Comparison of ENCODE assay signal across 22 cellular contexts in the genomic region with DNA sequence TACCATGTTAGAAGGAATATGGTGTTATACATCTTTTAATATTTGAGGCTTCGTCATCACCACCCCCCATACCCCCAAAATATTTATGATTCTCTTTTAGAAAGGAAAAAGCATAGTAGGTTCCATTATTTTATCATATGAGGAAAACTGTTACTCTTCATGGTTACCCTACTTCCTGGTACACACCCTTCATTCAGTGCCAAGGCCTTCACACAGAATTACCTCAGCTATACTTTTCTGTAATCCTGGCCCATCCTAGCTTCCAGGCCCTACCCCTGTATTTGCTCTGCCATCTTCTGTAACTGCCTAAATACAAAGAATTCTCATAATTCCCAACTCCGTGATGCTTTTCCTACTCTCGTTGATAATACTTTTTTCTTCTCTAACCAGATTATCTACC. TPM values are rescaled to one million over a fixed set of nuclear protein-coding genes. Genes with fewer than 3 reads are reported as not detected.
DNase-seq lines count a peak whose midpoint lies in the region; ATAC-seq lines count a peak whose summit lies in the region.
"Had no signal": no experiment of that assay in that cellular context is flagged by ENCODE, and none has a peak within 500 bp of the region (broad histone marks: within the 10 kb centered on the region; RNA-seq: fewer than 3 reads in every experiment).

No MANE protein-coding gene starts in this region.

- no peaks in the 10 kb centered on the region for H3K27me3 Mint-ChIP-seq in activated naive CD4-positive, alpha-beta T cell treated with anti-CD3 and anti-CD28 coated beads, Interleukin-2, amount 50 U/mL, for 24 hours
- no peaks in the 10 kb centered on the region for H3K27me3 Mint-ChIP-seq in activated naive CD4-positive, alpha-beta T cell treated with anti-CD3 and anti-CD28 coated beads, Interleukin-2, amount 10 ng/mL, durations not matched to agents 7 days and 5 days
- H3K27me3 Mint-ChIP-seq: CD4-positive, alpha-beta memory T cell; CD4-positive, CD25-positive, alpha-beta regulatory T cell; CD8-positive, alpha-beta memory T cell had no signal

- CTCF ChIA-PET in activated naive CD4-positive, alpha-beta T cell treated with anti-CD3 and anti-CD28 coated beads, Interleukin-2, amount 10 ng/mL, durations not matched to agents 7 days and 5 days (lab: Charles Lee), result no interaction called here

- no peaks in the 10 kb centered on the region for H3K9me3 Mint-ChIP-seq in activated naive CD4-positive, alpha-beta T cell treated with anti-CD3 and anti-CD28 coated beads, Interleukin-2, amount 50 U/mL, for 24 hours
- H3K9me3 Mint-ChIP-seq in activated naive CD4-positive, alpha-beta T cell treated with anti-CD3 and anti-CD28 coated beads, Interleukin-2, amount 10 ng/mL, durations not matched to agents 7 days and 5 days, result no peaks in the 10 kb centered on the region
- H3K9me3 Mint-ChIP-seq: CD14-positive monocyte; CD8-positive, alpha-beta memory T cell had no signal

- peak overlapping the region; percentile 68 for H3K27ac Mint-ChIP-seq in activated naive CD4-positive, alpha-beta T cell treated with anti-CD3 and anti-CD28 coated beads, Interleukin-2, amount 50 U/mL, for 24 hours
- H3K27ac Mint-ChIP-seq in activated naive CD4-positive, alpha-beta T cell treated with anti-CD3 and anti-CD28 coated beads, Interleukin-2, amount 10 ng/mL, durations not matched to agents 7 days and 5 days, result no peak overlapping the region
- H3K27ac Mint-ChIP-seq: CD14-positive monocyte; CD4-positive, alpha-beta memory T cell; CD4-positive, CD25-positive, alpha-beta regulatory T cell; CD8-positive, alpha-beta memory T cell had no signal

- intact Hi-C loops in left colon (cut with DNase I, micrococcal nuclease), result no loop called here

- no peak overlapping the region for H3K4me3 Mint-ChIP-seq in activated naive CD4-positive, alpha-beta T cell treated with anti-CD3 and anti-CD28 coated beads, Interleukin-2, amount 50 U/mL, for 24 hours
- no peak overlapping the region for H3K4me3 Mint-ChIP-seq in activated naive CD4-positive, alpha-beta T cell treated with anti-CD3 and anti-CD28 coated beads, Interleukin-2, amount 10 ng/mL, durations not matched to agents 7 days and 5 days
- H3K4me3 Mint-ChIP-seq: CD14-positive monocyte; CD4-positive, alpha-beta memory T cell; CD4-positive, CD25-positive, alpha-beta regulatory T cell; CD8-positive, alpha-beta memory T cell had no signal

- ATAC-seq in left colon (peak; percentile 80), HG02973 (IDR thresholded peaks at IDR 0.05; ENCODE audit: unreplicated experiment) (no peak)
- ATAC-seq: GM12878 had no signal

- H3K4me1 Mint-ChIP-seq in activated naive CD4-positive, alpha-beta T cell treated with anti-CD3 and anti-CD28 coated beads, Interleukin-2, amount 50 U/mL, for 24 hours, result peaks cover 35% of the 10 kb centered on the region
- no peaks in the 10 kb centered on the region for H3K4me1 Mint-ChIP-seq in activated naive CD4-positive, alpha-beta T cell treated with anti-CD3 and anti-CD28 coated beads, Interleukin-2, amount 10 ng/mL, durations not matched to agents 7 days and 5 days

- peaks cover 41% of the 10 kb centered on the region for H3K36me3 Mint-ChIP-seq in activated naive CD4-positive, alpha-beta T cell treated with anti-CD3 and anti-CD28 coated beads, Interleukin-2, amount 50 U/mL, for 24 hours
- peaks cover 51% of the 10 kb centered on the region for H3K36me3 Mint-ChIP-seq in activated naive CD4-positive, alpha-beta T cell treated with anti-CD3 and anti-CD28 coated beads, Interleukin-2, amount 10 ng/mL, durations not matched to agents 7 days and 5 days

- no peak for DNase-seq in activated naive CD4-positive, alpha-beta T cell treated with anti-CD3 and anti-CD28 coated beads, Interleukin-2, amount 10 ng/mL, durations not matched to agents 7 days and 5 days
- no peak for DNase-seq in left colon
- DNase-seq in central memory CD4-positive, alpha-beta T cell, result no peak
- DNase-seq: 8988T; ACHN; BE2C; C1 segment of cervical spinal cord; CD4-positive, alpha-beta memory T cell; CD4-positive, CD25-positive, alpha-beta regulatory T cell; CD8-positive, alpha-beta memory T cell; COR-L47; DMS 273 treated with DMSO at 0.1 percent for 48 hours; DMS153; DMS53; DMS79; DND-41; EL; GDM1 had no signal

RNA-seq across cellular contexts. Expression of a gene that starts 4.3 kb away (rescaled TPM):
- 10 to 100 TPM; 19.9 to 20.9 TPM for total RNA-seq in left colon

RNA-seq across cellular contexts. Expression of a gene that starts 8.0 kb away (rescaled TPM):
- total RNA-seq in left colon, result 10 to 100 TPM; 37.2 to 37.7 TPM

RNA-seq across cellular contexts. Expression of a gene that starts 8.9 kb away (rescaled TPM):
- total RNA-seq in left colon, result 10 to 100 TPM; 18.5 to 27.6 TPM
